18 cellular contexts compared by ENCODE assay signal in the genomic region with DNA sequence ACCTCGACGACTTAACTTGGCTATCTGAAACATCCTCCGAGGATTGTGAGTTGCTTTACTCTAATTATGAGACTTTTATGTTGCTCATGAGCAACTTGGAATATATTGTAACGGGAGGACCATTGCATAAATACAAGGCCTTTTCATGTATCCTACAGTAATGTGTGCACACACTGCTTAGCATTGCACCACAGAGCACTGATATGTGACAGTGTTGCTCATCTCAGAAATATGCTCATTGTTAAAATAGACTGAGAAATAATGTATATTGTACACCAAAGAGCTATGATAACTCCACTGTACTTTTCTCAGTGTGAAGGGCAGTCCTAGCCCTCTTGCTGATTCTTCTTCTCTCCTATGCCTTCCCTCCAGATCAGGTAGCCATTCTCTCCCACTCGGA.
"Had no signal": no experiment of that assay in that cellular context is flagged by ENCODE, and none has a peak within 500 bp of the region (broad histone marks: within the 10 kb centered on the region; RNA-seq: fewer than 3 reads in every experiment).

No MANE protein-coding gene starts in this region.

- H3K27me3 ChIP-seq: colonic mucosa, ovary, testis had no signal

- H3K9me3 ChIP-seq: colonic mucosa, gastroesophageal sphincter, left ventricle myocardium inferior, lower lobe of right lung, ovary, testis, transverse colon had no signal

- H3K4me1 ChIP-seq: colonic mucosa, gastroesophageal sphincter, left ventricle myocardium inferior, lower lobe of right lung, testis, transverse colon had no signal

- DNase-seq: cerebellar nuclear complex; colonic mucosa; dermis blood vessel endothelial cell; erythroblast; glutamatergic neuron; left cardiac atrium; left ventricle myocardium inferior; lower lobe of right lung; natural killer cell; nucleus accumbens; ovary; right cardiac atrium; stimulated activated CD4-positive, alpha-beta T cell treated with anti-CD3 and anti-CD28 coated beads, Interleukin-1b, Interleukin-23, amount 100 ng/mL, for 48 hours; stimulated activated CD4-positive, alpha-beta T cell treated with anti-CD3 and anti-CD28 coated beads, Interleukin-4, amount 100 ng/mL, for 24 hours; stimulated activated naive CD8-positive, alpha-beta T cell treated with anti-CD3 and anti-CD28 coated beads, Interleukin-15, amount 100 ng/mL, for 72 hours; testis; transverse colon had no signal

- H3K4me3 ChIP-seq: colonic mucosa, gastroesophageal sphincter, left ventricle myocardium inferior, lower lobe of right lung, ovary, testis, transverse colon had no signal

- H3K27ac ChIP-seq: colonic mucosa, gastroesophageal sphincter, left ventricle myocardium inferior, lower lobe of right lung, ovary, testis, transverse colon had no signal

- H3K36me3 ChIP-seq: colonic mucosa, gastroesophageal sphincter, left ventricle myocardium inferior, lower lobe of right lung, ovary, transverse colon had no signal
